ENCODE assay signal across 1 cellular context in the genomic region with DNA sequence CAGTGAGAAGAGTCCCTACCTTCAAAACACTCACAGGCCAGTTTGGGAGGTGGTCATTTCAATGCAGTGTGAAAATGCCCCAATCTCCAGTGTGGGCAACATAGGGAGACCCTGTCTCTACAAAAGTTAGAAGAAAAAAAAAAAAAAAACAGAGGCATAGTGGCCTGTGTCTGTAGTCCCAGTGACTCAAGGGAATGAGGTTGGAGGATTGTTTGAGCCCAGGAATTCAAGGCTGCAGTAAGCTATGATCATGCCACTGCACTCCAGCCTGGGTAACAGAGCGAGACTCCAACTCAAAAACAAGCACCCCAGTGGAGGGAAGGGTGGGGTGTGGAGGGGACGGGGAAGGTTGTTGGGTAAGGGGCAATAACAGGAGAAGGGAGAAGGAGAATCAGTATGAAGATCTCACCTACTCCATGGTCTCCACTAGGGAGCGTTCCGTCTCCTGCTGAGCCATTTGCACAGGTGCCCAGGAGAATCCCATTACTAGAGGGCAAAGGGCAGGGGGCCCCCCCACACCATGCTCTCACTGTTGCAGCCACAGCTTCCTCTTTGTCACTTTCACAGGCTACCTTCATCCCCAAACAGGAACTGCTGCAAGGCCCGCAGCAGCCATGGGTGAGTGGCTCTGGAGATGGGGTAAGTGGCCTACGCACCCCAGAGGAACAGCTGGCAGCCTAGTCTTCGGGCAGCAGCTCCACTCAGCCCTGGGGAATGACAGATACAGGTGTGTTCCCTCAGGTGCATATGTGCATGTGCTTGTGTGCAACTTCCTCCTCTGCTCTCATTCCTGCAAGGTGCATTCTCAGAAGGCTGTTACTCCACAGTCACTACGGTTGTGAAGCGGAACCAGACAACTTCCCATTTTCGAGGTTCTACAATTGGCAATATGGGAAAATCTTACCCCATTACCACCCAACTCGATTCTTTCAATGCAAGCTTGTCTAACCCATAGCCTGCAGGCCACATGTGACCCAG.
TF ChIP-seq lines count a peak whose summit lies in the region.

No MANE protein-coding gene starts in this region.

TF ChIP-seq in GM23338, 12 proteins besides CTCF, POLR2A, EP300 and RAD21 (continued from another document):
- TF ChIP-seq, protein P1, sequence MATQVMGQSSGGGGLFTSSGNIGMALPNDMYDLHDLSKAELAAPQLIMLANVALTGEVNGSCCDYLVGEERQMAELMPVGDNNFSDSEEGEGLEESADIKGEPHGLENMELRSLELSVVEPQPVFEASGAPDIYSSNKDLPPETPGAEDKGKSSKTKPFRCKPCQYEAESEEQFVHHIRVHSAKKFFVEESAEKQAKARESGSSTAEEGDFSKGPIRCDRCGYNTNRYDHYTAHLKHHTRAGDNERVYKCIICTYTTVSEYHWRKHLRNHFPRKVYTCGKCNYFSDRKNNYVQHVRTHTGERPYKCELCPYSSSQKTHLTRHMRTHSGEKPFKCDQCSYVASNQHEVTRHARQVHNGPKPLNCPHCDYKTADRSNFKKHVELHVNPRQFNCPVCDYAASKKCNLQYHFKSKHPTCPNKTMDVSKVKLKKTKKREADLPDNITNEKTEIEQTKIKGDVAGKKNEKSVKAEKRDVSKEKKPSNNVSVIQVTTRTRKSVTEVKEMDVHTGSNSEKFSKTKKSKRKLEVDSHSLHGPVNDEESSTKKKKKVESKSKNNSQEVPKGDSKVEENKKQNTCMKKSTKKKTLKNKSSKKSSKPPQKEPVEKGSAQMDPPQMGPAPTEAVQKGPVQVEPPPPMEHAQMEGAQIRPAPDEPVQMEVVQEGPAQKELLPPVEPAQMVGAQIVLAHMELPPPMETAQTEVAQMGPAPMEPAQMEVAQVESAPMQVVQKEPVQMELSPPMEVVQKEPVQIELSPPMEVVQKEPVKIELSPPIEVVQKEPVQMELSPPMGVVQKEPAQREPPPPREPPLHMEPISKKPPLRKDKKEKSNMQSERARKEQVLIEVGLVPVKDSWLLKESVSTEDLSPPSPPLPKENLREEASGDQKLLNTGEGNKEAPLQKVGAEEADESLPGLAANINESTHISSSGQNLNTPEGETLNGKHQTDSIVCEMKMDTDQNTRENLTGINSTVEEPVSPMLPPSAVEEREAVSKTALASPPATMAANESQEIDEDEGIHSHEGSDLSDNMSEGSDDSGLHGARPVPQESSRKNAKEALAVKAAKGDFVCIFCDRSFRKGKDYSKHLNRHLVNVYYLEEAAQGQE (IDR thresholded peaks at IDR 0.05; ENCODE audit: unreplicated experiment), result no peak
- TF ChIP-seq NANOG (IDR thresholded peaks at IDR 0.05; ENCODE audit: borderline replicate concordance) (no peak), POLR2AphosphoS5 (IDR thresholded peaks at IDR 0.05; ENCODE audit: low read depth) (no peak)
- TF ChIP-seq, protein P2, sequence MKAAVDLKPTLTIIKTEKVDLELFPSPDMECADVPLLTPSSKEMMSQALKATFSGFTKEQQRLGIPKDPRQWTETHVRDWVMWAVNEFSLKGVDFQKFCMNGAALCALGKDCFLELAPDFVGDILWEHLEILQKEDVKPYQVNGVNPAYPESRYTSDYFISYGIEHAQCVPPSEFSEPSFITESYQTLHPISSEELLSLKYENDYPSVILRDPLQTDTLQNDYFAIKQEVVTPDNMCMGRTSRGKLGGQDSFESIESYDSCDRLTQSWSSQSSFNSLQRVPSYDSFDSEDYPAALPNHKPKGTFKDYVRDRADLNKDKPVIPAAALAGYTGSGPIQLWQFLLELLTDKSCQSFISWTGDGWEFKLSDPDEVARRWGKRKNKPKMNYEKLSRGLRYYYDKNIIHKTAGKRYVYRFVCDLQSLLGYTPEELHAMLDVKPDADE (IDR thresholded peaks at IDR 0.05), result no peak
